ENCODE assay signal across 14 cellular contexts in the genomic region with DNA sequence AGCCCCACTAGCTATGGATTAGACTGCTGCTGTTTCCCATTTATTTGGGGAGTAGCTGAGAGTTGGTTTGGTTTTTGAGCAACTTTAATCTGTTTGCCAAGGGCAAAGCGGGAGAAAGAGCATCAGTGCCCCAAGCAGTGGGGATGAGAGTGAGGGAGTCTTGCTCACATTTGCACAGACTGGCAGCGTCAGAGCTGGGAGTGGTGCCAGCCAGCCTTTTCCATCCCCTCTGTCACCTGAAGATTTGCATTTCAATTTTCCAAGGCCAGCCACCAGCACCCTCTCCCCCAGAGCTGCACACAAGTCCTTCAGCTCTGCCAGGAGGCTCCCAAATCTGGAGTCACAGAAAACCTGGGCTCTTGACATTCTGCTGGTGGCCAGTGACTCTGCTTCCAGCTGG.
"Had no signal": no experiment of that assay in that cellular context is flagged by ENCODE, and none has a peak within 500 bp of the region (broad histone marks: within the 10 kb centered on the region; RNA-seq: fewer than 3 reads in every experiment).

No MANE protein-coding gene starts in this region.

- H3K4me1 Mint-ChIP-seq: nephron had no signal

- H3K27ac Mint-ChIP-seq: activated CD4-positive, alpha-beta memory T cell treated with anti-CD3 and anti-CD28 coated beads for 36 hours; activated naive CD4-positive, alpha-beta T cell treated with anti-CD3 and anti-CD28 coated beads, Interleukin-2, amount 50 U/mL, for 72 hours; nephron had no signal

- H3K4me3 Mint-ChIP-seq: activated CD4-positive, alpha-beta memory T cell treated with anti-CD3 and anti-CD28 coated beads for 36 hours; activated T-cell treated with anti-CD3 and anti-CD28 coated beads, Interleukin-2, amount 50 U/mL, for 4 hours; nephron had no signal

- H3K36me3 Mint-ChIP-seq: activated CD4-positive, alpha-beta memory T cell treated with anti-CD3 and anti-CD28 coated beads for 36 hours; activated naive CD4-positive, alpha-beta T cell treated with anti-CD3 and anti-CD28 coated beads, Interleukin-2, amount 50 U/mL, for 72 hours had no signal

- H3K36me3 ChIP-seq: esophagus squamous epithelium, thyroid gland, uterus had no signal

- H3K9me3 Mint-ChIP-seq: activated CD4-positive, alpha-beta memory T cell treated with anti-CD3 and anti-CD28 coated beads for 36 hours; activated naive CD4-positive, alpha-beta T cell treated with anti-CD3 and anti-CD28 coated beads, Interleukin-2, amount 50 U/mL, for 72 hours; activated T-cell treated with anti-CD3 and anti-CD28 coated beads, Interleukin-2, amount 50 U/mL, for 4 hours; nephron had no signal

- H3K27ac ChIP-seq: esophagus squamous epithelium, left lung, skin epidermis, thyroid gland, uterus had no signal

- ATAC-seq: activated naive CD4-positive, alpha-beta T cell treated with anti-CD3 and anti-CD28 coated beads, Interleukin-2, amount 50 U/mL, for 72 hours; activated T-cell treated with anti-CD3 and anti-CD28 coated beads, Interleukin-2, amount 50 U/mL, for 4 hours; left lung had no signal

- H3K27me3 ChIP-seq: esophagus squamous epithelium, left lung, thyroid gland, uterus had no signal

- H3K9me3 ChIP-seq: esophagus squamous epithelium, left lung, thyroid gland, uterus had no signal

- H3K27me3 Mint-ChIP-seq: activated CD4-positive, alpha-beta memory T cell treated with anti-CD3 and anti-CD28 coated beads for 36 hours had no signal

- DNase-seq: activated CD4-positive, alpha-beta memory T cell treated with anti-CD3 and anti-CD28 coated beads for 36 hours; activated CD4-positive, alpha-beta T cell treated with anti-CD3 and anti-CD28 coated beads for 1 hour; activated effector memory CD4-positive, alpha-beta T cell treated with anti-CD3 and anti-CD28 coated beads, Interleukin-2, amount 50 U/mL, for 16 hours; activated T-cell treated with anti-CD3 and anti-CD28 coated beads, Interleukin-2, amount 50 U/mL, for 4 hours; esophagus squamous epithelium; foreskin fibroblast; left lung; mesendoderm; stimulated activated CD4-positive, alpha-beta T cell treated with anti-CD3 and anti-CD28 coated beads, Interleukin-4, amount 100 ng/mL, for 4 hours; thyroid gland; uterus had no signal

- H3K4me1 ChIP-seq: left lung, thyroid gland, uterus had no signal

- H3K4me3 ChIP-seq: esophagus squamous epithelium, left lung, skin epidermis, thyroid gland, uterus had no signal
